8 cellular contexts compared by ENCODE assay signal in the genomic region with DNA sequence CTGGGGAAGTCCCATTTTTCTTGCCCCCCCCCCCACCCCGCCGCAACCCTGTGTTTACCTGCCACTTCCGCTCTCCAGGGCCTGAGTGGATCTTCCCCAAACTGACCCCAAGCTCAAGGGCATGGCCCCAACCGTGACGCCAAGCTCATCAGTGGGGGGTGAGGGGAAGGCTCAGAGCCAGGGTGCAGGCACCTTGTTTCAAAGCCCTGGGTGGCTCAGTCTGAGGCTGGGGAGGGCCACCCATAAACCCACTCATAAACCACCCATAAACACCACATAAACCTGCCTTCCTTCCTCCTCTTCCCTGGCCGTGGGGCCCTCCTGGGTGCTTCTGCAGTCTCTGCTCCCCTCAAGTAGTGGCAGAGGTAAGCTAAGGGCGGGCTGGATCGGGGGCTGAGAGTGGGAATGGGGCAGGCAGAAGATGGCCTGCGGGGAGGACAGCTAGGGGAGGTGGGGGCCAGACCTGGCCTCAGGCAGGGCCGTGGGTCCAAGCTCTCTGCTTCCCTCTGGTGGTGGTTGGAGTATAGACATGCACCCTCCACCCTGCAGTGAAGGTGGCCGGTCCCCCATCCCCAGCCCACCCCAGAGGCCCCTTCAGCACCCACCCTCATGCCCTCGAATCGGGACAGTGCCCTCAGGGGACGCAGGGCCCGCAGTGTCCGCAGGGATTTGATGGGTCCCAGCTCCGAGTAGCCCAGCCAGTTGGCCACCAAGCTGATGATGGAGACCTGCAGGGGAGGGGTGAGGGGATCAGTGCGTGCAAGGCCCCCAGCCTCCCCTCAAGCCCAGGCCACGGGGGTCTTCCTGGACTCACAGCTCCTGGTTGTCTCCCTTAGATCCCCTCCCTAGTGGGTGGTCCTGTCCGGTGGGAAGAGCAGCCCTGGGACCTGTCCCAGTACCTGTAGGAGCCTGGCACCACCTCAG. TPM values are rescaled to one million over a fixed set of nuclear protein-coding genes. Genes with fewer than 3 reads are reported as not detected.
DNase-seq lines count a peak whose midpoint lies in the region; ATAC-seq and TF ChIP-seq lines count a peak whose summit lies in the region.

No MANE protein-coding gene starts in this region.

- no peak overlapping the region for H3K27ac Mint-ChIP-seq in GM23338
- peak overlapping the region; percentile 65 for H3K27ac Mint-ChIP-seq in activated CD4-positive, alpha-beta T cell treated with anti-CD3 and anti-CD28 coated beads for 36 hours

- intact Hi-C loops in activated CD4-positive, alpha-beta T cell treated with anti-CD3 and anti-CD28 coated beads for 36 hours (cut with DNase I, micrococcal nuclease): loop anchor here (1.0 to 2.0 kb wide), 2 partner anchors 27 to 44 kb away; no protein-coding TSS in a partner anchor

- TF ChIP-seq CTCF in GM23338 (conservative IDR thresholded peaks at IDR 0.05; ENCODE audit: low read depth in 2 of 2) (peak; percentile 55 to 83), coronary artery (IDR thresholded peaks at IDR 0.05) (peak; percentile 44)

- H3K27me3 ChIP-seq in GM23338 (ENCODE audit: insufficient read depth): no peaks in the 10 kb centered on the region

- no peak overlapping the region for H3K4me3 Mint-ChIP-seq in GM23338
- peak overlapping the region; percentile 21 for H3K4me3 Mint-ChIP-seq in activated CD4-positive, alpha-beta T cell treated with anti-CD3 and anti-CD28 coated beads for 36 hours

- no peak overlapping the region for H3K27ac ChIP-seq in GM23338 (ENCODE audit: low read depth)
- no peak overlapping the region for H3K27ac ChIP-seq in coronary artery

- no peak overlapping the region for H2AFZ ChIP-seq in GM23338

- H3K4me1 ChIP-seq in GM23338 (ENCODE audit: insufficient read depth): no peaks in the 10 kb centered on the region

- POLR2A ChIA-PET in activated CD4-positive, alpha-beta T cell treated with anti-CD3 and anti-CD28 coated beads for 36 hours (lab: Charles Lee): interaction anchor here (0.6 kb wide), 1 partner anchor 10 kb away, joined by 3 read pairs; no protein-coding TSS in a partner anchor

- H3K27me3 Mint-ChIP-seq in GM23338 (ENCODE audit: insufficient read depth, low read depth, poor library complexity): peaks cover 1% of the 10 kb centered on the region
- H3K27me3 Mint-ChIP-seq in activated CD4-positive, alpha-beta T cell treated with anti-CD3 and anti-CD28 coated beads for 36 hours: no peaks in the 10 kb centered on the region

- no peaks in the 10 kb centered on the region for H3K9me3 Mint-ChIP-seq in GM23338
- H3K9me3 Mint-ChIP-seq in activated CD4-positive, alpha-beta T cell treated with anti-CD3 and anti-CD28 coated beads for 36 hours (ENCODE audit: low read depth): no peaks in the 10 kb centered on the region

- H3F3A ChIP-seq in GM23338 (replicated peaks; ENCODE audit: low read depth): no peaks in the 10 kb centered on the region

- CTCF ChIA-PET in activated CD4-positive, alpha-beta T cell treated with anti-CD3 and anti-CD28 coated beads for 36 hours (lab: Charles Lee): interaction anchor here (0.6 to 2.9 kb wide), 39 partner anchors 10 to 521 kb away, joined by 3 to 34 read pairs (median 5); partner anchors contain the start of genes CD79B, CSHL1 and GH1

- no peaks in the 10 kb centered on the region for H3K79me2 ChIP-seq in GM23338 (replicated peaks; ENCODE audit: insufficient read depth)

- ATAC-seq in GM23338: peak; percentile 83
- peak; percentile 95 for ATAC-seq in activated CD4-positive, alpha-beta T cell treated with anti-CD3 and anti-CD28 coated beads for 36 hours
- ATAC-seq in GM19324 (IDR thresholded peaks at IDR 0.05; ENCODE audit: low FRiP score, unreplicated experiment): no peak

- peak; percentile 59 for DNase-seq in Daoy (ENCODE audit: low read depth)
- peak; percentile 78 for DNase-seq in GM23338 (ENCODE audit: low spot score)
- DNase-seq in NCI-H146 treated with DMSO at 0.1 percent for 48 hours (lab: John Stamatoyannopoulos, UW; ENCODE audit: unreplicated experiment): peak; percentile 11
- DNase-seq in activated CD4-positive, alpha-beta T cell treated with anti-CD3 and anti-CD28 coated beads for 36 hours: peak; percentile 79
- DNase-seq in coronary artery (ENCODE audit: low spot score): no peak
- DNase-seq in lung microvascular endothelial cell (ENCODE audit: low read depth in 2 of 2): peak; percentile 39 to 64
- DNase-seq in stimulated activated naive CD4-positive, alpha-beta T cell (lab: John Stamatoyannopoulos, UW): peak; percentile 28 to 73 (median 38)

- H3K4me2 ChIP-seq in GM23338: no peak overlapping the region

- H3K36me3 ChIP-seq in GM23338 (ENCODE audit: insufficient read depth): no peaks in the 10 kb centered on the region

- no peaks in the 10 kb centered on the region for H3K9me2 ChIP-seq in GM23338 (ENCODE audit: insufficient read depth)

- peaks cover 19% of the 10 kb centered on the region for H3K36me3 Mint-ChIP-seq in GM23338 (ENCODE audit: low read depth)
- H3K36me3 Mint-ChIP-seq in activated CD4-positive, alpha-beta T cell treated with anti-CD3 and anti-CD28 coated beads for 36 hours (ENCODE audit: low read depth): no peaks in the 10 kb centered on the region

- H3K4me3 ChIP-seq in GM23338 (no peak overlapping the region), coronary artery (no peak overlapping the region)

- no peaks in the 10 kb centered on the region for H4K20me1 ChIP-seq in GM23338 (replicated peaks; ENCODE audit: insufficient read depth)

- H3K4me1 Mint-ChIP-seq in GM23338: peaks cover 2% of the 10 kb centered on the region; the same call in 1 of the 3 replicates
- H3K4me1 Mint-ChIP-seq in activated CD4-positive, alpha-beta T cell treated with anti-CD3 and anti-CD28 coated beads for 36 hours: peaks cover 13% of the 10 kb centered on the region

TF ChIP-seq in GM23338, 12 proteins besides CTCF, POLR2A, EP300 and RAD21 (continues in another document):
- TF ChIP-seq POLR2AphosphoS5 (IDR thresholded peaks at IDR 0.05; ENCODE audit: low read depth) (no peak), STAT1 (IDR thresholded peaks at IDR 0.05; ENCODE audit: unreplicated experiment) (no peak), EZH2phosphoT487 (IDR thresholded peaks at IDR 0.05; ENCODE audit: unreplicated experiment) (no peak), CREB1 (CRISPR knock-in tag; IDR thresholded peaks at IDR 0.05; ENCODE audit: low read depth) (no peak), JUNB (IDR thresholded peaks at IDR 0.05; ENCODE audit: unreplicated experiment) (no peak)
- TF ChIP-seq, protein P1, sequence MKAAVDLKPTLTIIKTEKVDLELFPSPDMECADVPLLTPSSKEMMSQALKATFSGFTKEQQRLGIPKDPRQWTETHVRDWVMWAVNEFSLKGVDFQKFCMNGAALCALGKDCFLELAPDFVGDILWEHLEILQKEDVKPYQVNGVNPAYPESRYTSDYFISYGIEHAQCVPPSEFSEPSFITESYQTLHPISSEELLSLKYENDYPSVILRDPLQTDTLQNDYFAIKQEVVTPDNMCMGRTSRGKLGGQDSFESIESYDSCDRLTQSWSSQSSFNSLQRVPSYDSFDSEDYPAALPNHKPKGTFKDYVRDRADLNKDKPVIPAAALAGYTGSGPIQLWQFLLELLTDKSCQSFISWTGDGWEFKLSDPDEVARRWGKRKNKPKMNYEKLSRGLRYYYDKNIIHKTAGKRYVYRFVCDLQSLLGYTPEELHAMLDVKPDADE (IDR thresholded peaks at IDR 0.05): no peak

RNA-seq across cellular contexts. Expression of gene CD79B, which starts 14.6 kb away (rescaled TPM):
- total RNA-seq in Daoy (2014; rRNA removed; shearing (Covaris generic)): 2.6 TPM in 1 of 2 replicates, not detected in the other
- total RNA-seq in GM23338 (2014; rRNA removed; shearing (Covaris generic)): 1.3 and 3.0 TPM in 2 replicates
- 1.5 and 2.5 TPM in 2 replicates for polyA plus RNA-seq in GM23338 (2016; fragmentation: Nextera tagmentation; extraction: Ambion mirVana)
- total RNA-seq in activated CD4-positive, alpha-beta T cell treated with anti-CD3 and anti-CD28 coated beads for 36 hours: 10 to 100 TPM; 19.8 to 28.0 TPM
- 1.5 TPM in 1 of 2 replicates, not detected in the other for total RNA-seq in lung microvascular endothelial cell

RNA-seq across cellular contexts. Expression of gene SCN4A, which starts 26.0 kb away (rescaled TPM):
- 0.06 TPM in 1 of 2 replicates, not detected in the other for total RNA-seq in Daoy (2014; rRNA removed; shearing (Covaris generic))
- 7.9 and 8.5 TPM in 2 replicates for total RNA-seq in GM23338 (2014; rRNA removed; shearing (Covaris generic))
- polyA plus RNA-seq in GM23338 (2016; fragmentation: Nextera tagmentation; extraction: Ambion mirVana): 2.3 and 2.5 TPM in 2 replicates
- under 1 TPM; 0.21 to 0.50 TPM for total RNA-seq in activated CD4-positive, alpha-beta T cell treated with anti-CD3 and anti-CD28 coated beads for 36 hours
- under 0.01 TPM in 1 of 2 replicates, not detected in the other for total RNA-seq in lung microvascular endothelial cell

RNA-seq across cellular contexts. Expression of gene GH1, which starts 28.1 kb away (rescaled TPM):
- total RNA-seq in Daoy (2014; rRNA removed; shearing (Covaris generic)): not detected in 2 replicates
- total RNA-seq in GM23338 (2014; rRNA removed; shearing (Covaris generic)): not detected in 2 replicates
- 0.57 TPM in 1 of 2 replicates, not detected in the other for polyA plus RNA-seq in GM23338 (2016; fragmentation: Nextera tagmentation; extraction: Ambion mirVana)
- total RNA-seq in activated CD4-positive, alpha-beta T cell treated with anti-CD3 and anti-CD28 coated beads for 36 hours: under 1 TPM in 1 of 2 experiments, not detected in 1; 0.28 TPM
- not detected in 2 replicates for total RNA-seq in lung microvascular endothelial cell

RNA-seq across cellular contexts. Expression of gene CSHL1, which starts 35.6 kb away (rescaled TPM):
- not detected in 2 replicates for total RNA-seq in Daoy (2014; rRNA removed; shearing (Covaris generic))
- total RNA-seq in GM23338 (2014; rRNA removed; shearing (Covaris generic)): not detected in 2 replicates
- polyA plus RNA-seq in GM23338 (2016; fragmentation: Nextera tagmentation; extraction: Ambion mirVana): 0.44 TPM in 1 of 2 replicates, not detected in the other
- not detected for total RNA-seq in activated CD4-positive, alpha-beta T cell treated with anti-CD3 and anti-CD28 coated beads for 36 hours
- total RNA-seq in lung microvascular endothelial cell: not detected in 2 replicates

RNA-seq across cellular contexts. Expression of gene CSH1, which starts 50.3 kb away (rescaled TPM):
- not detected in 2 replicates for total RNA-seq in Daoy (2014; rRNA removed; shearing (Covaris generic))
- not detected in 2 replicates for total RNA-seq in GM23338 (2014; rRNA removed; shearing (Covaris generic))
- 0.68 TPM in 1 of 2 replicates, not detected in the other for polyA plus RNA-seq in GM23338 (2016; fragmentation: Nextera tagmentation; extraction: Ambion mirVana)
- total RNA-seq in activated CD4-positive, alpha-beta T cell treated with anti-CD3 and anti-CD28 coated beads for 36 hours: not detected
- not detected in 2 replicates for total RNA-seq in lung microvascular endothelial cell
